10 cellular contexts compared by ENCODE assay signal in the genomic region with DNA sequence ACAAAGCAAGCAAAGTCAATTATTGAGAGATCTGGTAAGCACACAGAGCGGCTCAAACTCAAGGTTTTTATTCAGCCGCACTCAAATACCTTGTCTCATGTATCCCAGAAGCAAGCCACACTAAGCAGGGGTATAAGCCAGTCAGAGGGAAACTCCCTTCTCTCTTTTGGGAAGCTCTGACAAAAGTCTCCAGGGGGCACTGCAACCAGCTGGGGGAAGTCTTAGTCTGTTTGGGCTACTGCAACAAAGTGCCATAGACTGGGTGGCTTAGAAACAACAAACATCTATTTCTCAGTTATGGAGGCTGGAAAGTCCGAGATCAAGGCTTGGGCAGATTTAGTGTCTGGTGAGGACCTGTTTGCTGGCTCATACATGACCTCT.
A peak's percentile ranks its signal among the peaks of the same experiment; 100 is the strongest.
DNase-seq lines count a peak whose midpoint lies in the region; ATAC-seq lines count a peak whose summit lies in the region.
"Had no signal": no experiment of that assay in that cellular context is flagged by ENCODE, and none has a peak within 500 bp of the region (broad histone marks: within the 10 kb centered on the region; RNA-seq: fewer than 3 reads in every experiment).

No MANE protein-coding gene starts in this region.

- ATAC-seq in GM18511 (IDR thresholded peaks at IDR 0.05; ENCODE audit: unreplicated experiment) = no peak

- DNase-seq in stimulated activated CD4-positive, alpha-beta T cell treated with anti-CD3 and anti-CD28 coated beads, Interleukin-15, amount 100 ng/mL, for 24 hours = peak; percentile 3
- no peak for DNase-seq in stimulated activated CD4-positive, alpha-beta T cell treated with anti-CD3 and anti-CD28 coated beads, Interleukin-2, amount 100 ng/mL, for 48 hours
- DNase-seq in SHP77 treated with DMSO at 0.1 percent for 48 hours (lab: John Stamatoyannopoulos, UW) (peak; percentile 66), iPS-NIHi7 (ENCODE audit: extremely low spot score) (peak; percentile 38), NCI-H146 treated with DMSO at 0.1 percent for 48 hours (lab: John Stamatoyannopoulos, UW; ENCODE audit: unreplicated experiment) (no peak), amniotic stem cell (lab: John Stamatoyannopoulos, UW) (no peak)
- DNase-seq in activated CD8-positive, alpha-beta memory T cell treated with anti-CD3 and anti-CD28 coated beads, Interleukin-2, amount 50 U/mL, for 48 hours = no peak
- DNase-seq: activated CD4-positive, alpha-beta T cell treated with anti-CD3 and anti-CD28 coated beads for 48 hours; NCI-H1694 had no signal

Comparison
In these comparisons a context has a peak if more than half of its experiments do, and no peak if none do; other contexts are left out.
1. DNase-seq: peak in stimulated activated CD4-positive, alpha-beta T cell treated with anti-CD3 and anti-CD28 coated beads, Interleukin-15, amount 100 ng/mL, for 24 hours (single experiment), SHP77 treated with DMSO at 0.1 percent for 48 hours (single experiment) and iPS-NIHi7 (single experiment); none in stimulated activated CD4-positive, alpha-beta T cell treated with anti-CD3 and anti-CD28 coated beads, Interleukin-2, amount 100 ng/mL, for 48 hours (0 of 2), NCI-H146 treated with DMSO at 0.1 percent for 48 hours (single experiment), activated CD8-positive, alpha-beta memory T cell treated with anti-CD3 and anti-CD28 coated beads, Interleukin-2, amount 50 U/mL, for 48 hours (single experiment) and amniotic stem cell (single experiment).